ENCODE assay signal across 10 cellular contexts in the genomic region with DNA sequence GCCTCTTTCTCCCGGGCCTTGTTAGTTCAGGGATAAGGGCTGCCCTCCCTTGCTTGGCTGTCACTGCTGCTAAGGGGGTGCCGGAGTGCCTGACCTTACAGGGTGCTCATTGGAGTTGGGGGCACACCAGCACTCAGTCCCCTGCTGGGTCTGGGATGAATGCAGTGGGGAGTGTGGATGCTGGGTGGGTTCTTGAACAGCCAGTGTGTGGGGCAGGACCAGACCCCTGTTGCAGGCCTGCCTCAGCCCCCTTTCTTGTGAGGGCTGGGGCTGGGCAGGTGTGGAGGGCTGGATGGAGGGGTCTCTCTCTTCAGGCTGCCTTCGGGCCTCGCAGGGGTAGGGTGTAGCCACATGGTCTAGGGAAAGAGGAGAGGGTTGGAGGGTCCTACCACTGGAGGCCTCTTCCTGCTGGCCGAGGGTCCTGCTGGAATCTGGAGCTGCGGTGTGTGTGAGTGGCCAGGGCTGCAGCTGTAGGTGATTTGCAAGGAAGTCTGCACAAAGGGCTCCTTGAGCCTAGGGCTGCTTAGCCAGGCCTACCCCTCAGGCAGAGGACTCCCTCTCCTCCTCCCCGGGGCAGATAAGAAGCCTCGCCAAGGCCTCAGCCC. TPM values are rescaled to one million over a fixed set of nuclear protein-coding genes. Genes with fewer than 3 reads are reported as not detected.
A peak's percentile ranks its signal among the peaks of the same experiment; 100 is the strongest.
DNase-seq lines count a peak whose midpoint lies in the region; ATAC-seq and TF ChIP-seq lines count a peak whose summit lies in the region.
"Had no signal": no experiment of that assay in that cellular context is flagged by ENCODE, and none has a peak within 500 bp of the region (broad histone marks: within the 10 kb centered on the region; RNA-seq: fewer than 3 reads in every experiment).

No MANE protein-coding gene starts in this region.

- peaks cover 22% of the 10 kb centered on the region for H3K4me1 ChIP-seq in RWPE2 (ENCODE audit: insufficient read depth, poor library complexity, severe bottlenecking)

- no peaks in the 10 kb centered on the region for H3K9me3 Mint-ChIP-seq in progenitor cell of endocrine pancreas (ENCODE audit: low read depth)

- H3K4me3 ChIP-seq in RWPE2 (ENCODE audit: severe bottlenecking) = no peak overlapping the region

- peaks cover 24% of the 10 kb centered on the region for H3K4me1 Mint-ChIP-seq in progenitor cell of endocrine pancreas (ENCODE audit: low read depth)

- ATAC-seq in RWPE2 (ENCODE audit: low read depth) (no peak), GM21528 (IDR thresholded peaks at IDR 0.05; ENCODE audit: low FRiP score, unreplicated experiment) (no peak)
- ATAC-seq: left colon had no signal

- DNase-seq in D341Med (ENCODE audit: low spot score) = peak; percentile 12
- DNase-seq in RWPE2 (ENCODE audit: low spot score) = peak; percentile 23
- DNase-seq in islet precursor cell = peak; percentile 73
- DNase-seq in progenitor cell of endocrine pancreas (ENCODE audit: low spot score, unreplicated experiment) = no peak
- no peak for DNase-seq in NCI-H1048 (lab: John Stamatoyannopoulos, UW)
- DNase-seq in SKM-1 (lab: John Stamatoyannopoulos, UW; ENCODE audit: unreplicated experiment) = no peak
- DNase-seq in NK-92 treated with Interleukin-12 subunit alpha and Interleukin-12 subunit beta, amount 100 ng/mL, for 24 hours (lab: John Stamatoyannopoulos, UW) = no peak
- DNase-seq: DMS79 had no signal

- peaks cover 19% of the 10 kb centered on the region for H3K27me3 Mint-ChIP-seq in progenitor cell of endocrine pancreas

- peak overlapping the region; percentile 8 for H3K27ac ChIP-seq in RWPE2 (ENCODE audit: poor library complexity, severe bottlenecking)

- H3K36me3 ChIP-seq in RWPE2 (ENCODE audit: low read depth) = no peaks in the 10 kb centered on the region

- H3K4me3 Mint-ChIP-seq in progenitor cell of endocrine pancreas (ENCODE audit: low read depth) = no peak overlapping the region

- no peak for TF ChIP-seq CTCF in RWPE2 (IDR thresholded peaks at IDR 0.05; ENCODE audit: poor library complexity, severe bottlenecking)
- TF ChIP-seq CTCF in progenitor cell of endocrine pancreas (IDR thresholded peaks at IDR 0.05; ENCODE audit: unreplicated experiment) = no peak

- H3K36me3 Mint-ChIP-seq in progenitor cell of endocrine pancreas (ENCODE audit: insufficient read depth) = no peaks in the 10 kb centered on the region

- peaks cover 18% of the 10 kb centered on the region for H3K27me3 ChIP-seq in RWPE2 (ENCODE audit: insufficient read depth, poor library complexity, severe bottlenecking)

- H3K27ac Mint-ChIP-seq in progenitor cell of endocrine pancreas = peak overlapping the region; percentile 87

- no peaks in the 10 kb centered on the region for H3K9me3 ChIP-seq in RWPE2 (ENCODE audit: severe bottlenecking)

RNA-seq across cellular contexts. Expression of a gene that starts 3.2 kb away (rescaled TPM):
- total RNA-seq in progenitor cell of endocrine pancreas = 12.3 and 12.5 TPM in 2 replicates

Comparison
In these comparisons a context has a peak if more than half of its experiments do, and no peak if none do; other contexts are left out.
1. DNase-seq: peak in D341Med (single experiment), RWPE2 (single experiment) and islet precursor cell (single experiment); none in progenitor cell of endocrine pancreas (single experiment), NCI-H1048 (single experiment), SKM-1 (single experiment) and NK-92 treated with Interleukin-12 subunit alpha and Interleukin-12 subunit beta, amount 100 ng/mL, for 24 hours (single experiment).